In the genomic region with DNA sequence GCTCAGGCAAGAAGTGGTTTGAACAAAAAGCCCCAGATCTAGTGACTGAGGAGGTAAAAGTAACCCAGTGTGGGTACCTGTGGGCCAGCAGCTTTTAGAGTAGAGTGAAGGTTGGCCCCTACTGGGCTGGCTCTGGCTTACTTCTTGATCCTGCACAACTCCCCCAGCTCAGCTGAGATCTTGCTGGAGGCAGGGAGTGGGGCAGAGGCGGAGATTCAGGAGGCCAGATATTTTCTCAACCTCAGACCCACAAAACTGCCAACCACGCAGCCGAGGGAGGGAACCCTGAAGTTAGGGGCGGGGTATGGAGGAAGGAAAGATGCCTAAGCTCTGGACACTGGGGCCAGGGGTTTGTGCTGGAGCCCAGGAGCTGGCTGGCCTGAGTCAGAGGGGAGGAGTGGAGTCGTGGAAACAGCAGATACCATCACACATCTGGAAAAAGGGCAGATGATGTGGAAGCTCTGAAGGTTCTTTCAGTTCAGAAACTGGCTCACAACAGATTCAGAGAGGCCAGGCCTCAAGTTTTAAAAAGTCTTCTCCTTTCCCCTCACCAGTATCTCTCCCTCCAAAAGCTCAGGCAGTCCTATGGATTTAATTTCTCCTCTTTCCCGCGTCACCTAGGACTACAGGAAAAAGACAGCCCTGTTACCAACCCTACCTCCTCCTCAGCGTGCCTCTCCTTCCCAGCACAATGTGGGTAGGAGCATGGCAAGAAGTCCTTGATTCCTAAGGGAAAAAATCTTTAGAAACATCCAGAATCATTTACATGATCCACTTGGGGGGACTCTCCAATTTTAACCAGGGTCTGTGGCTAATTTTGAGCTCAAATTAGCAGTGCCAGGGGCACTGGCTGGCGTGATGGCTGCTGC, we compare ENCODE assay signal across 8 cellular contexts. TPM values are rescaled to one million over a fixed set of nuclear protein-coding genes. Genes with fewer than 3 reads are reported as not detected.
DNase-seq lines count a peak whose midpoint lies in the region; ATAC-seq and TF ChIP-seq lines count a peak whose summit lies in the region.

No MANE protein-coding gene starts in this region.

- DNase-seq in BJ (ENCODE audit: low read depth) (peak; percentile 78), IMR-90 (peak; percentile 86), chondrocyte (ENCODE audit: low spot score) (no peak), neural crest cell (ENCODE audit: low read depth, low spot score) (no peak), NCI-H82 (lab: John Stamatoyannopoulos, UW) (no peak), NCI-H2171 (lab: John Stamatoyannopoulos, UW) (no peak), NCI-H187 treated with DMSO at 0.1 percent for 48 hours (lab: John Stamatoyannopoulos, UW) (no peak)

- H3K36me3 ChIP-seq in BJ (ENCODE audit: control insufficient read depth, insufficient read depth, low read length) (peaks cover 6% of the 10 kb centered on the region), IMR-90 (ENCODE audit: control insufficient read depth, insufficient read depth, low read length) (0 out of 2 replicates have a peak, but pooled peaks cover 3% of the 10 kb centered on the region)

- TF ChIP-seq CTCF in BJ (IDR thresholded peaks at IDR 0.05; ENCODE audit: insufficient read depth, low read depth, low read length) (no peak), IMR-90 (conservative IDR thresholded peaks at IDR 0.05; ENCODE audit: low read depth, low read length) (no peak), chondrocyte (IDR thresholded peaks at IDR 0.05) (no peak), neural crest cell (conservative IDR thresholded peaks at IDR 0.05) (no peak)

- no TSS peak for BruUV-seq in IMR-90 (replicated peaks; lab: Mats Ljungman, UMichigan)

- H3K4me1 Mint-ChIP-seq in chondrocyte (ENCODE audit: low read depth) (peaks cover 25% of the 10 kb centered on the region), neural crest cell (peaks cover 4% of the 10 kb centered on the region)

- 47% methylated on average over 3 of the region's 9 CpGs; no CpG with 5 or more reads in 1 of the 2 experiments for WGBS in IMR-90 (ENCODE audit: extremely low coverage in 2 of 2, insufficient read length in 1 of 2), 2 experiments

- intact Hi-C loops in IMR-90 (cut with micrococcal nuclease): no loop called here

- H3K4ac ChIP-seq in IMR-90 (ENCODE audit: low read depth, low read length): peak overlapping the region; percentile 89

- CTCF ChIA-PET in BJ (lab: Yijun Ruan, JAX) (interaction anchor here (0.9 to 8.5 kb wide), 13 partner anchors 12 to 179 kb away, joined by 3 to 130 read pairs (median 4); no protein-coding TSS in a partner anchor), IMR-90 (lab: Yijun Ruan, JAX) (interaction anchor here (0.5 to 3.1 kb wide), 8 partner anchors 8 to 312 kb away, joined by 3 to 18 read pairs (median 4); no protein-coding TSS in a partner anchor)

- peak overlapping the region; percentile 0 for H2AFZ ChIP-seq in IMR-90 (replicated peaks; ENCODE audit: low read length, poor library complexity)

- H3K27me3 Mint-ChIP-seq in chondrocyte (ENCODE audit: low read depth) (no peaks in the 10 kb centered on the region), neural crest cell (ENCODE audit: low read depth) (no peaks in the 10 kb centered on the region)

- peak overlapping the region; percentile 85 for H3K23ac ChIP-seq in IMR-90 (ENCODE audit: low read depth, low read length)

- H3K27me3 ChIP-seq in BJ (ENCODE audit: control insufficient read depth, insufficient read depth, low read length): no peaks in the 10 kb centered on the region
- no peaks in the 10 kb centered on the region for H3K27me3 ChIP-seq in IMR-90 (ENCODE audit: control insufficient read depth, insufficient read depth, low read length)

- H3K4me3 Mint-ChIP-seq in chondrocyte (ENCODE audit: unreplicated experiment) (no peak overlapping the region), neural crest cell (no peak overlapping the region)

- ATAC-seq in IMR-90 (ENCODE audit: low read depth): peak; percentile 89
- ATAC-seq in GM21528 (IDR thresholded peaks at IDR 0.05; ENCODE audit: low FRiP score, unreplicated experiment): no peak

- no peaks in the 10 kb centered on the region for H3K36me3 Mint-ChIP-seq in chondrocyte (ENCODE audit: low read depth)
- H3K36me3 Mint-ChIP-seq in neural crest cell (ENCODE audit: low read depth): no peaks in the 10 kb centered on the region

- peak overlapping the region; percentile 10 for H3K9ac ChIP-seq in IMR-90 (ENCODE audit: low read depth, low read length)

- dilution Hi-C loops in IMR-90 (cut with HindIII; ENCODE audit: low sequenced_read_pairs, unreplicated experiment): no loop called here

- peak overlapping the region; percentile 87 for H2BK120ac ChIP-seq in IMR-90 (ENCODE audit: low read depth, low read length)

- POLR2A ChIA-PET in BJ (lab: Charles Lee): interaction anchor here (0.6 to 0.9 kb wide), 4 partner anchors 9 to 159 kb away, joined by 3 read pairs; no protein-coding TSS in a partner anchor
- POLR2A ChIA-PET in IMR-90 (lab: Charles Lee; ENCODE audit: unreplicated experiment): no interaction called here

- peaks cover 45 to 80% of the 10 kb centered on the region in 2 experiments for H3K79me1 ChIP-seq in IMR-90 (ENCODE audit: low read depth in 1 of 2, low read length in 2 of 2)

- H2AK9ac ChIP-seq in IMR-90 (replicated peaks; ENCODE audit: low read depth, low read length, poor library complexity): peak overlapping the region; percentile 98

- H3K4me1 ChIP-seq in IMR-90 (ENCODE audit: control insufficient read depth, insufficient read depth, low read length): peaks cover 30% of the 10 kb centered on the region

- H2AK5ac ChIP-seq in IMR-90 (ENCODE audit: low read depth, low read length): peak overlapping the region; percentile 94

- H2BK15ac ChIP-seq in IMR-90 (ENCODE audit: low read depth, low read length): peak overlapping the region; percentile 45; the same call in 2 of the 3 replicates

- H4K20me1 ChIP-seq in IMR-90 (ENCODE audit: insufficient read depth, low read length): peaks cover 16% of the 10 kb centered on the region

- peak overlapping the region; percentile 83; the same call in 1 of the 2 replicates for H2BK20ac ChIP-seq in IMR-90 (ENCODE audit: low read depth, low read length)

- peak overlapping the region; percentile 32 to 87 for H4K8ac ChIP-seq in IMR-90 (ENCODE audit: low read depth in 2 of 2, low read length in 2 of 2)

- TF ChIP-seq POLR2A in IMR-90 (IDR thresholded peaks at IDR 0.05; ENCODE audit: low read depth, low read length): no peak

- peak overlapping the region; percentile 23; the same call in 1 of the 2 replicates for H3K56ac ChIP-seq in IMR-90 (ENCODE audit: extremely low read depth, insufficient read depth, low read length)

- H3K9me3 Mint-ChIP-seq in chondrocyte (ENCODE audit: low read depth): no peaks in the 10 kb centered on the region
- H3K9me3 Mint-ChIP-seq in neural crest cell: no peaks in the 10 kb centered on the region

- peak overlapping the region; percentile 85 for H4K91ac ChIP-seq in IMR-90 (ENCODE audit: insufficient read depth, low read depth, low read length)

- no peak for TF ChIP-seq RAD21 in IMR-90 (IDR thresholded peaks at IDR 0.05; ENCODE audit: low read length)

- in situ Hi-C loops in IMR-90 (cut with MboI; ENCODE audit: low sequenced_read_pairs): no loop called here

- peak overlapping the region; percentile 72 for H4K5ac ChIP-seq in IMR-90 (ENCODE audit: low read depth, low read length)

- peak overlapping the region; percentile 93 for H2BK5ac ChIP-seq in IMR-90 (ENCODE audit: low read depth, low read length, poor library complexity, severe bottlenecking)

- no peak overlapping the region for H3K4me3 ChIP-seq in BJ (ENCODE audit: low read depth, low read length)
- no peak overlapping the region for H3K4me3 ChIP-seq in IMR-90 (ENCODE audit: insufficient read depth, low read depth, low read length)

- no peaks in the 10 kb centered on the region for H3K9me3 ChIP-seq in IMR-90 (ENCODE audit: control insufficient read depth, insufficient read depth, low read length)

- peak overlapping the region; percentile 81 for H3K27ac Mint-ChIP-seq in chondrocyte (ENCODE audit: unreplicated experiment)
- peak overlapping the region; percentile 62 for H3K27ac Mint-ChIP-seq in neural crest cell (ENCODE audit: unreplicated experiment)

- H3K18ac ChIP-seq in IMR-90 (ENCODE audit: low read depth, low read length): peak overlapping the region; percentile 86; the same call in 1 of the 2 replicates

- peak overlapping the region; percentile 88 for H3K14ac ChIP-seq in IMR-90 (replicated peaks; ENCODE audit: low read depth, low read length)

- H3K4me2 ChIP-seq in IMR-90 (ENCODE audit: low read depth, low read length): peak overlapping the region; percentile 63

- peak overlapping the region; percentile 72 for H3K27ac ChIP-seq in IMR-90 (ENCODE audit: insufficient read depth, low read length)

- H3K9me1 ChIP-seq in IMR-90 (ENCODE audit: insufficient read depth, low read length): peaks cover 43% of the 10 kb centered on the region

TF ChIP-seq in IMR-90, 13 proteins besides CTCF, POLR2A, EP300 and RAD21 (continues in another document):
- no peak for TF ChIP-seq NFE2L2 (IDR thresholded peaks at IDR 0.05; ENCODE audit: low read depth, low read length)
- peak; percentile 30; the same call in 1 of the 2 replicates for TF ChIP-seq MAZ (IDR thresholded peaks at IDR 0.05; ENCODE audit: borderline replicate concordance, low read depth, low read length)
- TF ChIP-seq FOS (IDR thresholded peaks at IDR 0.05; ENCODE audit: low read depth, low read length): no peak
- no peak for TF ChIP-seq BHLHE40 (IDR thresholded peaks at IDR 0.05; ENCODE audit: low read depth, low read length)
- TF ChIP-seq, protein P1, sequence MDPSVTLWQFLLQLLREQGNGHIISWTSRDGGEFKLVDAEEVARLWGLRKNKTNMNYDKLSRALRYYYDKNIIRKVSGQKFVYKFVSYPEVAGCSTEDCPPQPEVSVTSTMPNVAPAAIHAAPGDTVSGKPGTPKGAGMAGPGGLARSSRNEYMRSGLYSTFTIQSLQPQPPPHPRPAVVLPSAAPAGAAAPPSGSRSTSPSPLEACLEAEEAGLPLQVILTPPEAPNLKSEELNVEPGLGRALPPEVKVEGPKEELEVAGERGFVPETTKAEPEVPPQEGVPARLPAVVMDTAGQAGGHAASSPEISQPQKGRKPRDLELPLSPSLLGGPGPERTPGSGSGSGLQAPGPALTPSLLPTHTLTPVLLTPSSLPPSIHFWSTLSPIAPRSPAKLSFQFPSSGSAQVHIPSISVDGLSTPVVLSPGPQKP (IDR thresholded peaks at IDR 0.05; ENCODE audit: borderline replicate concordance, low read depth, low read length): no peak
- no peak for TF ChIP-seq CEBPB (IDR thresholded peaks at IDR 0.05; ENCODE audit: low read depth, low read length)
- no peak for TF ChIP-seq RFX5 (IDR thresholded peaks at IDR 0.05; ENCODE audit: low read depth, low read length)
- TF ChIP-seq RCOR1 (IDR thresholded peaks at IDR 0.05; ENCODE audit: insufficient replicate concordance, low read length): no peak
- no peak for TF ChIP-seq CHD1 (IDR thresholded peaks at IDR 0.05; ENCODE audit: low read depth, low read length)

RNA-seq across cellular contexts. Expression of gene MYO18A, which starts 48.1 kb away (rescaled TPM):
- polyA plus RNA-seq in BJ (2011; rRNA removed) (8.2 and 12.0 TPM in 2 replicates), IMR-90 (2012; rRNA removed) (22.4 and 22.9 TPM in 2 replicates)
- polyA minus RNA-seq in BJ (2011; rRNA and poly(A)+ RNA removed): 30.4 and 33.4 TPM in 2 replicates
- total RNA-seq in IMR-90 (2012; rRNA removed) (39.1 and 40.0 TPM in 2 replicates), chondrocyte (24.4 to 30.0 TPM (median 26.1 TPM) in 3 replicates), neural crest cell (43.1 and 48.2 TPM in 2 replicates)
- polyA plus RNA-seq in IMR-90 (2012; cell fraction: cytosol; rRNA removed): 12.8 and 19.0 TPM in 2 replicates
- 95.5 and 141 TPM in 2 replicates for polyA plus RNA-seq in IMR-90 (2012; cell fraction: nucleus; rRNA removed; ENCODE audit: low replicate concordance)

Comparison
In these comparisons a context has a peak if more than half of its experiments do, and no peak if none do; other contexts are left out.
1. DNase-seq: peak in BJ (single experiment) and IMR-90 (single experiment); none in chondrocyte (single experiment), neural crest cell (single experiment), NCI-H82 (single experiment), NCI-H2171 (single experiment) and NCI-H187 treated with DMSO at 0.1 percent for 48 hours (single experiment).